Comparison of ENCODE assay signal across 1 cellular context in genomic region chr2:128512664-128513415, GRCh38.
TF ChIP-seq lines count a peak whose summit lies in the region.

No MANE protein-coding gene starts in this region.

TF ChIP-seq in GM12878, 131 proteins besides CTCF, POLR2A, EP300 and RAD21 (continued from another document):
- TF ChIP-seq E2F8 (IDR thresholded peaks at IDR 0.05; ENCODE audit: low read depth, partially characterized antibody), result no peak
- TF ChIP-seq, protein P1, sequence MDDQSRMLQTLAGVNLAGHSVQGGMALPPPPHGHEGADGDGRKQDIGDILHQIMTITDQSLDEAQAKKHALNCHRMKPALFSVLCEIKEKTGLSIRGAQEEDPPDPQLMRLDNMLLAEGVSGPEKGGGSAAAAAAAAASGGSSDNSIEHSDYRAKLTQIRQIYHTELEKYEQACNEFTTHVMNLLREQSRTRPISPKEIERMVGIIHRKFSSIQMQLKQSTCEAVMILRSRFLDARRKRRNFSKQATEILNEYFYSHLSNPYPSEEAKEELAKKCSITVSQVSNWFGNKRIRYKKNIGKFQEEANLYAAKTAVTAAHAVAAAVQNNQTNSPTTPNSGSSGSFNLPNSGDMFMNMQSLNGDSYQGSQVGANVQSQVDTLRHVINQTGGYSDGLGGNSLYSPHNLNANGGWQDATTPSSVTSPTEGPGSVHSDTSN (IDR thresholded peaks at IDR 0.05; ENCODE audit: insufficient replicate concordance, low read depth, low read length), result no peak
- no peak for TF ChIP-seq CBX5 (IDR thresholded peaks at IDR 0.05; ENCODE audit: low read depth)
- TF ChIP-seq TCF7 (IDR thresholded peaks at IDR 0.05; ENCODE audit: borderline replicate concordance), result no peak
- TF ChIP-seq, protein P2, sequence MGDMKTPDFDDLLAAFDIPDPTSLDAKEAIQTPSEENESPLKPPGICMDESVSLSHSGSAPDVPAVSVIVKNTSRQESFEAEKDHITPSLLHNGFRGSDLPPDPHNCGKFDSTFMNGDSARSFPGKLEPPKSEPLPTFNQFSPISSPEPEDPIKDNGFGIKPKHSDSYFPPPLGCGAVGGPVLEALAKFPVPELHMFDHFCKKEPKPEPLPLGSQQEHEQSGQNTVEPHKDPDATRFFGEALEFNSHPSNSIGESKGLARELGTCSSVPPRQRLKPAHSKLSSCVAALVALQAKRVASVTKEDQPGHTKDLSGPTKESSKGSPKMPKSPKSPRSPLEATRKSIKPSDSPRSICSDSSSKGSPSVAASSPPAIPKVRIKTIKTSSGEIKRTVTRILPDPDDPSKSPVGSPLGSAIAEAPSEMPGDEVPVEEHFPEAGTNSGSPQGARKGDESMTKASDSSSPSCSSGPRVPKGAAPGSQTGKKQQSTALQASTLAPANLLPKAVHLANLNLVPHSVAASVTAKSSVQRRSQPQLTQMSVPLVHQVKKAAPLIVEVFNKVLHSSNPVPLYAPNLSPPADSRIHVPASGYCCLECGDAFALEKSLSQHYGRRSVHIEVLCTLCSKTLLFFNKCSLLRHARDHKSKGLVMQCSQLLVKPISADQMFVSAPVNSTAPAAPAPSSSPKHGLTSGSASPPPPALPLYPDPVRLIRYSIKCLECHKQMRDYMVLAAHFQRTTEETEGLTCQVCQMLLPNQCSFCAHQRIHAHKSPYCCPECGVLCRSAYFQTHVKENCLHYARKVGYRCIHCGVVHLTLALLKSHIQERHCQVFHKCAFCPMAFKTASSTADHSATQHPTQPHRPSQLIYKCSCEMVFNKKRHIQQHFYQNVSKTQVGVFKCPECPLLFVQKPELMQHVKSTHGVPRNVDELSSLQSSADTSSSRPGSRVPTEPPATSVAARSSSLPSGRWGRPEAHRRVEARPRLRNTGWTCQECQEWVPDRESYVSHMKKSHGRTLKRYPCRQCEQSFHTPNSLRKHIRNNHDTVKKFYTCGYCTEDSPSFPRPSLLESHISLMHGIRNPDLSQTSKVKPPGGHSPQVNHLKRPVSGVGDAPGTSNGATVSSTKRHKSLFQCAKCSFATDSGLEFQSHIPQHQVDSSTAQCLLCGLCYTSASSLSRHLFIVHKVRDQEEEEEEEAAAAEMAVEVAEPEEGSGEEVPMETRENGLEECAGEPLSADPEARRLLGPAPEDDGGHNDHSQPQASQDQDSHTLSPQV (IDR thresholded peaks at IDR 0.05), result no peak
